ENCODE assay signal across 31 cellular contexts in the genomic region with DNA sequence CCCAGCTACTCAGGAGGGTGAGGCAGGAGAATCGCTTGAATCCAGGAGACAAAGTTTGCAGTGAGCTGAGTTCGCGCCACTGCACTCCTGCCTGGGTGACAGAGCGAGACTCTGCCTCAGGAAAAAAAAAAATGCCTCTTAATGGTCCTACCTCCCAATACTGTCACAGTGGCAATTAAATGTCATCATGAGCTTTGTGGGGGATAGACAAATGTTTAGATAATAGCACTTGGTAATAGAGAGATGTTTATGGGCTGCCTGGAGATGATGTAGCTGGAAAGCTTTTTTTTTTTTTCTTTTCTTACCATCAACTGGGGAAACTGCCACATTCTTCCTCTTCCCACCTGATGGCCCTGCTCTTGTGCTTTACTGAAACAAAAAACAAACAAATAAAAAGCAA.
"Had no signal": no experiment of that assay in that cellular context is flagged by ENCODE, and none has a peak within 500 bp of the region (broad histone marks: within the 10 kb centered on the region; RNA-seq: fewer than 3 reads in every experiment).

No MANE protein-coding gene starts in this region.

- H3K9me3 ChIP-seq: SJCRH30 had no signal

- H3K36me3 ChIP-seq: SJCRH30, WERI-Rb-1 had no signal

- H3K27ac ChIP-seq: KMS-11, SJCRH30, SK-N-MC, WERI-Rb-1 had no signal

- DNase-seq: activated CD4-positive, alpha-beta memory T cell treated with anti-CD3 and anti-CD28 coated beads, Interleukin-2, amount 10 ng/mL, durations not matched to agents 7 days and 5 days; activated CD4-positive, alpha-beta T cell treated with anti-CD3 and anti-CD28 coated beads for 1 hour; activated CD4-positive, alpha-beta T cell treated with anti-CD3 and anti-CD28 coated beads for 48 hours; activated CD4-positive, CD25-positive, alpha-beta regulatory T cell; activated CD8-positive, alpha-beta memory T cell treated with anti-CD3 and anti-CD28 coated beads for 24 hours; activated CD8-positive, alpha-beta memory T cell treated with anti-CD3 and anti-CD28 coated beads, Interleukin-2, amount 10 ng/mL, durations not matched to agents 7 days and 5 days; activated CD8-positive, alpha-beta memory T cell treated with anti-CD3 and anti-CD28 coated beads, Interleukin-2, amount 50 U/mL, for 48 hours; activated effector memory CD4-positive, alpha-beta T cell treated with Interleukin-2 at 50 U/mL for 16 hours; activated naive CD4-positive, alpha-beta T cell treated with anti-CD3 and anti-CD28 coated beads, Interleukin-2, amount 10 ng/mL, durations not matched to agents 7 days and 5 days; activated naive CD8-positive, alpha-beta T cell treated with anti-CD3 and anti-CD28 coated beads, Interleukin-2, amount 50 U/mL, for 24 hours; activated T-cell treated with anti-CD3 and anti-CD28 coated beads, Interleukin-2, amount 50 U/mL, for 48 hours; anterior cingulate cortex; caudate nucleus; cerebellar nuclear complex; cortex of kidney; MM.1S; MV-4-11; NCI-H1092; NCI-H1436 treated with DMSO at 0.1 percent for 48 hours; NCI-H1930; NCI-H2081 treated with DMSO at 0.1 percent for 48 hours; NCI-H2171 treated with DMSO at 0.1 percent for 48 hours; NCI-H510A; NCI-H526; OCI-M1; SHP77; SJCRH30; T1000; WERI-Rb-1 had no signal

- H3K4me1 ChIP-seq: SJCRH30 had no signal

- H3K27me3 ChIP-seq: SJCRH30 had no signal

- H3K4me3 ChIP-seq: SJCRH30, SK-N-MC had no signal
